ENCODE assay signal across 36 cellular contexts in the genomic region with DNA sequence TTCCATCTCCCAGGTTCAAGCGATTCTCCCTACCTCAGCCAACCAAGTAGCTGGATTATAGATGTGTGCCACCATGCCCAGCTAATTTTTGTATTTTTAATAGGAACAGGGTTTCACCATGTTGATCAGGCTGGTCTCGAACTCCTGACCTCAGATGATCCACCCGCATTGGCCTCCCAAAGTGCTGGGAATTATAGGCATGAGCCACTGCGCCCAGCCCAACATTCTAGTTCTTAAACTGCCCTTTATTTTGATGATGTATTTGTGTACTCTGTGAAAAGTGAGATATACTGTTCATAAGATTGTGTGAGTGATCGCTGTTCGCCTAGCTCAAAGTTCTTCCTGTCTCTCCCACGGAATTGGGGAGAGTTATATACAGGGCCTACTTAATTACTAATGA.
A peak's percentile ranks its signal among the peaks of the same experiment; 100 is the strongest.
DNase-seq lines count a peak whose midpoint lies in the region; ATAC-seq, FAIRE-seq and TF ChIP-seq lines count a peak whose summit lies in the region.
"Had no signal": no experiment of that assay in that cellular context is flagged by ENCODE, and none has a peak within 500 bp of the region (broad histone marks: within the 10 kb centered on the region; RNA-seq: fewer than 3 reads in every experiment).

No MANE protein-coding gene starts in this region.

- H3K36me3 ChIP-seq in KOPT-K1 (ENCODE audit: insufficient read depth, low read length) = no peaks in the 10 kb centered on the region
- H3K36me3 ChIP-seq in tibial artery = no peaks in the 10 kb centered on the region
- H3K36me3 ChIP-seq: tibial nerve had no signal

- H3K27me3 ChIP-seq in tibial artery = no peaks in the 10 kb centered on the region
- H3K27me3 ChIP-seq: tibial nerve had no signal

- FAIRE-seq in RCC 7860 (lab: Jason Lieb, UNC) = no peak
- FAIRE-seq: colon, GM12878 had no signal

- no peak overlapping the region for H3K4me3 Mint-ChIP-seq in activated CD8-positive, alpha-beta memory T cell treated with anti-CD3 and anti-CD28 coated beads, Interleukin-2, amount 10 ng/mL, durations not matched to agents 7 days and 5 days
- H3K4me3 Mint-ChIP-seq in activated CD8-positive, alpha-beta T cell treated with anti-CD3 and anti-CD28 coated beads, Interleukin-2, amount 10 ng/mL, durations not matched to agents 7 days and 5 days = no peak overlapping the region
- no peak overlapping the region for H3K4me3 Mint-ChIP-seq in naive thymus-derived CD8-positive, alpha-beta T cell
- H3K4me3 Mint-ChIP-seq: activated T-cell treated with anti-CD3 and anti-CD28 coated beads, Interleukin-2, amount 50 U/mL, for 4 hours; nephron had no signal

- H3K4me3 ChIP-seq in tibial artery = no peak overlapping the region
- H3K4me3 ChIP-seq: GM12878, lung, psoas muscle, tibial nerve had no signal

- no peak for DNase-seq in activated CD8-positive, alpha-beta memory T cell treated with anti-CD3 and anti-CD28 coated beads, Interleukin-2, amount 10 ng/mL, durations not matched to agents 7 days and 5 days
- no peak for DNase-seq in activated CD8-positive, alpha-beta memory T cell treated with anti-CD3 and anti-CD28 coated beads, Interleukin-2, amount 50 U/mL, for 4 hours
- DNase-seq in activated CD8-positive, alpha-beta T cell treated with anti-CD3 and anti-CD28 coated beads, Interleukin-2, amount 10 ng/mL, durations not matched to agents 7 days and 5 days = peak; percentile 19
- DNase-seq in naive thymus-derived CD8-positive, alpha-beta T cell = no peak
- no peak for DNase-seq in tibial artery
- DNase-seq in RWPE1 (ENCODE audit: low spot score) = no peak
- no peak for DNase-seq in RCC 7860 (ENCODE audit: low spot score)
- DNase-seq: activated naive CD4-positive, alpha-beta T cell; activated T-cell treated with anti-CD3 and anti-CD28 coated beads, Interleukin-2, amount 50 U/mL, for 4 hours; AML-193; anterior cingulate cortex; DMS 273 treated with DMSO at 0.1 percent for 48 hours; effector CD4-positive, alpha-beta T cell; H7; hippocampal formation; left cardiac atrium; NCI-H1417; NCI-H2029 treated with DMSO at 0.1 percent for 48 hours; NCI-H2227 treated with DMSO at 0.1 percent for 48 hours; NCI-H526; NK-92 treated with Interleukin-12 subunit alpha and Interleukin-12 subunit beta, amount 100 ng/mL, for 24 hours; PC-3; psoas muscle; SHP77; stimulated activated CD8-positive, alpha-beta memory T cell treated with anti-CD3 and anti-CD28 coated beads, Interleukin-4, amount 100 ng/mL, for 48 hours; T1000 had no signal

- intact Hi-C loops in tibial artery (cut with DNase I; ENCODE audit: low total_unique reads) = no loop called here

- no peaks in the 10 kb centered on the region for H3K27me3 Mint-ChIP-seq in activated CD8-positive, alpha-beta memory T cell treated with anti-CD3 and anti-CD28 coated beads, Interleukin-2, amount 10 ng/mL, durations not matched to agents 7 days and 5 days
- no peaks in the 10 kb centered on the region for H3K27me3 Mint-ChIP-seq in activated CD8-positive, alpha-beta T cell treated with anti-CD3 and anti-CD28 coated beads, Interleukin-2, amount 10 ng/mL, durations not matched to agents 7 days and 5 days (ENCODE audit: low read depth)
- H3K27me3 Mint-ChIP-seq in naive thymus-derived CD8-positive, alpha-beta T cell = no peaks in the 10 kb centered on the region

- H3K27ac ChIP-seq in KOPT-K1 (ENCODE audit: low read depth, low read length, poor library complexity, severe bottlenecking) (peak overlapping the region; percentile 99), tibial artery (no peak overlapping the region), RWPE1 (no peak overlapping the region)
- H3K27ac ChIP-seq: epithelial cell of prostate, HL-60, KMS-11, psoas muscle, tibial nerve had no signal

- H3K27ac Mint-ChIP-seq in activated CD8-positive, alpha-beta memory T cell treated with anti-CD3 and anti-CD28 coated beads, Interleukin-2, amount 10 ng/mL, durations not matched to agents 7 days and 5 days = peak overlapping the region; percentile 88
- H3K27ac Mint-ChIP-seq in activated CD8-positive, alpha-beta T cell treated with anti-CD3 and anti-CD28 coated beads, Interleukin-2, amount 10 ng/mL, durations not matched to agents 7 days and 5 days = peak overlapping the region; percentile 84
- H3K27ac Mint-ChIP-seq in naive thymus-derived CD8-positive, alpha-beta T cell = peak overlapping the region in 7 of 10 donors; percentile 4 to 76 (median 35)

- peaks cover 2% of the 10 kb centered on the region for H3K36me3 Mint-ChIP-seq in activated CD8-positive, alpha-beta memory T cell treated with anti-CD3 and anti-CD28 coated beads, Interleukin-2, amount 10 ng/mL, durations not matched to agents 7 days and 5 days
- H3K36me3 Mint-ChIP-seq in activated CD8-positive, alpha-beta T cell treated with anti-CD3 and anti-CD28 coated beads, Interleukin-2, amount 10 ng/mL, durations not matched to agents 7 days and 5 days (ENCODE audit: low read depth) = peaks cover 11% of the 10 kb centered on the region
- H3K36me3 Mint-ChIP-seq in naive thymus-derived CD8-positive, alpha-beta T cell = no peaks in the 10 kb centered on the region

- POLR2A ChIA-PET in activated CD8-positive, alpha-beta T cell treated with anti-CD3 and anti-CD28 coated beads, Interleukin-2, amount 10 ng/mL, durations not matched to agents 7 days and 5 days (lab: Charles Lee) = interaction anchor here (0.6 to 5.8 kb wide), 11 partner anchors 8 to 148 kb away, joined by 3 to 169 read pairs (median 32); a partner anchor contains a TSS
- POLR2A ChIA-PET in naive thymus-derived CD8-positive, alpha-beta T cell (lab: Charles Lee) = interaction anchor here (0.6 to 5.8 kb wide), 12 partner anchors 8 to 161 kb away, joined by 3 to 101 read pairs (median 4); a partner anchor contains a TSS
- POLR2A ChIA-PET in RWPE1 (lab: Yijun Ruan, JAX; ENCODE audit: low non-redundant PET) = no interaction called here

- CTCF ChIA-PET in activated CD8-positive, alpha-beta memory T cell treated with anti-CD3 and anti-CD28 coated beads, Interleukin-2, amount 10 ng/mL, durations not matched to agents 7 days and 5 days (lab: Charles Lee) = no interaction called here
- CTCF ChIA-PET in activated CD8-positive, alpha-beta T cell treated with anti-CD3 and anti-CD28 coated beads, Interleukin-2, amount 10 ng/mL, durations not matched to agents 7 days and 5 days (lab: Charles Lee) = interaction anchor here (0.6 to 0.7 kb wide), 2 partner anchors 36 to 90 kb away, joined by 3 read pairs; a partner anchor contains a TSS
- CTCF ChIA-PET in RWPE1 (lab: Yijun Ruan, JAX) = no interaction called here

- H3K4me1 Mint-ChIP-seq in activated CD8-positive, alpha-beta memory T cell treated with anti-CD3 and anti-CD28 coated beads, Interleukin-2, amount 10 ng/mL, durations not matched to agents 7 days and 5 days = peaks cover 50% of the 10 kb centered on the region
- H3K4me1 Mint-ChIP-seq in activated CD8-positive, alpha-beta T cell treated with anti-CD3 and anti-CD28 coated beads, Interleukin-2, amount 10 ng/mL, durations not matched to agents 7 days and 5 days (ENCODE audit: low read depth) = peaks cover 61% of the 10 kb centered on the region
- H3K4me1 Mint-ChIP-seq in naive thymus-derived CD8-positive, alpha-beta T cell = peaks cover 22 to 41% (median 38%) of the 10 kb centered on the region in 4 donors

- no peak for ATAC-seq in activated CD8-positive, alpha-beta memory T cell treated with anti-CD3 and anti-CD28 coated beads, Interleukin-2, amount 10 ng/mL, durations not matched to agents 7 days and 5 days
- ATAC-seq in activated CD8-positive, alpha-beta T cell treated with anti-CD3 and anti-CD28 coated beads, Interleukin-2, amount 10 ng/mL, durations not matched to agents 7 days and 5 days = no peak
- no peak for ATAC-seq in naive thymus-derived CD8-positive, alpha-beta T cell
- ATAC-seq: activated T-cell treated with anti-CD3 and anti-CD28 coated beads, Interleukin-2, amount 50 U/mL, for 4 hours; GM12878; left cardiac atrium; PC-3; psoas muscle; sciatic nerve had no signal

- no peaks in the 10 kb centered on the region for H3K9me3 Mint-ChIP-seq in activated CD8-positive, alpha-beta memory T cell treated with anti-CD3 and anti-CD28 coated beads, Interleukin-2, amount 10 ng/mL, durations not matched to agents 7 days and 5 days (ENCODE audit: low read depth)
- H3K9me3 Mint-ChIP-seq in activated CD8-positive, alpha-beta T cell treated with anti-CD3 and anti-CD28 coated beads, Interleukin-2, amount 10 ng/mL, durations not matched to agents 7 days and 5 days (ENCODE audit: insufficient read depth) = no peaks in the 10 kb centered on the region
- H3K9me3 Mint-ChIP-seq in naive thymus-derived CD8-positive, alpha-beta T cell = no peaks in the 10 kb centered on the region
- H3K9me3 Mint-ChIP-seq: activated T-cell treated with anti-CD3 and anti-CD28 coated beads, Interleukin-2, amount 50 U/mL, for 4 hours; nephron had no signal

- no peaks in the 10 kb centered on the region for H3K9me3 ChIP-seq in KOPT-K1 (ENCODE audit: insufficient read depth, low read length, poor library complexity, severe bottlenecking)
- no peaks in the 10 kb centered on the region for H3K9me3 ChIP-seq in tibial artery
- H3K9me3 ChIP-seq: psoas muscle, tibial nerve had no signal

- H3K4me1 ChIP-seq in tibial artery = peaks cover 0 to 7% (median 2%) of the 10 kb centered on the region in 4 donors
- H3K4me1 ChIP-seq: psoas muscle had no signal

- no peak for TF ChIP-seq CTCF in tibial artery (IDR thresholded peaks at IDR 0.05)
- TF ChIP-seq CTCF in RWPE1 (conservative IDR thresholded peaks at IDR 0.05; ENCODE audit: low read depth) = no peak

Comparison
In these comparisons a context has a peak if more than half of its experiments do, and no peak if none do; other contexts are left out.
1. H3K27ac Mint-ChIP-seq: peak in every context shown above with its lines; median percentile 88 in activated CD8-positive, alpha-beta memory T cell treated with anti-CD3 and anti-CD28 coated beads, Interleukin-2, amount 10 ng/mL, durations not matched to agents 7 days and 5 days; 84 in activated CD8-positive, alpha-beta T cell treated with anti-CD3 and anti-CD28 coated beads, Interleukin-2, amount 10 ng/mL, durations not matched to agents 7 days and 5 days; 35 in naive thymus-derived CD8-positive, alpha-beta T cell.